In the genomic region with DNA sequence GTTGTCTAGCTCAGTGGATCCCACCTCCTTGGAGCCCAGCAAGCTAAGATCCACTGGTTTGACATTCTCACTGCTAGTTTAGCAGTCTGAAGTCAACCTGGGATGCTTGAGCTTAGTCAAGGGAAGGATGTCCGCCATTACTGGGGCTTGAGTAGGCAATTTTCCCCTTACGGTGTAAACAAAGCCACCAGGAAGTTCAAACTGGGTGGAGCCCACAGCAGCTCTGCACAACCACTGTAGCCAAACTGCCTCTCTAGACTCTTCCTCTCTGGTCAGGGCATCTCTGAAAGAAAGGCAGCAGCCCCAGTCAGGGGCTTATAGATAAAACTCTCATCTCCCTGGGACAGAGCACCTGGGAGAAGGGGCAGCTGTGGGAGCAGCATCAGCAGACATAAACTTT, we compare ENCODE assay signal across 20 cellular contexts. TPM values are rescaled to one million over a fixed set of nuclear protein-coding genes. Genes with fewer than 3 reads are reported as not detected.
DNase-seq lines count a peak whose midpoint lies in the region; ATAC-seq, FAIRE-seq and TF ChIP-seq lines count a peak whose summit lies in the region.
"Had no signal": no experiment of that assay in that cellular context is flagged by ENCODE, and none has a peak within 500 bp of the region (broad histone marks: within the 10 kb centered on the region; RNA-seq: fewer than 3 reads in every experiment).

No MANE protein-coding gene starts in this region.

- H3K4me3 ChIP-seq in CD8-positive, alpha-beta T cell (ENCODE audit: low read depth, low read length): no peak overlapping the region
- no peak overlapping the region for H3K4me3 ChIP-seq in bronchial epithelial cell (ENCODE audit: low read depth, low read length)
- H3K4me3 ChIP-seq: A549, BLaER1 had no signal

- POLR2A ChIA-PET in CD8-positive, alpha-beta T cell (lab: Charles Lee): interaction anchor here (1.2 kb wide), 1 partner anchor 63 kb away, joined by 3 read pairs; no protein-coding TSS in a partner anchor

- no peak overlapping the region for H3K27ac ChIP-seq in CD8-positive, alpha-beta T cell (ENCODE audit: low read depth, low read length)
- H3K27ac ChIP-seq: A549, BLaER1 had no signal

- H3K4me1 ChIP-seq in CD8-positive, alpha-beta T cell (ENCODE audit: insufficient read depth, low read length): peaks cover 7% of the 10 kb centered on the region
- H3K4me1 ChIP-seq: BLaER1 had no signal

- H3K27me3 ChIP-seq in CD8-positive, alpha-beta T cell (ENCODE audit: insufficient read depth, low read length): no peaks in the 10 kb centered on the region
- H3K27me3 ChIP-seq in bronchial epithelial cell (ENCODE audit: control insufficient read depth, insufficient read depth, low read length): no peaks in the 10 kb centered on the region
- H3K27me3 ChIP-seq: BLaER1 had no signal

- peaks cover 28% of the 10 kb centered on the region for H3K9me3 Mint-ChIP-seq in activated CD8-positive, alpha-beta memory T cell treated with anti-CD3 and anti-CD28 coated beads, Interleukin-2, amount 10 ng/mL, durations not matched to agents 7 days and 5 days (ENCODE audit: low read depth)
- H3K9me3 Mint-ChIP-seq in CD8-positive, alpha-beta T cell: peaks cover 27% of the 10 kb centered on the region
- H3K9me3 Mint-ChIP-seq in stimulated activated memory B cell treated with anti-CD40 and anti-IgM and Interleukin-4, amounts not matched to agents 10 μg/mL and 1 μg/mL and 100 μg/mL, for 72 hours: peaks cover 32% of the 10 kb centered on the region

- peaks cover 82% of the 10 kb centered on the region for H3K36me3 Mint-ChIP-seq in activated CD8-positive, alpha-beta memory T cell treated with anti-CD3 and anti-CD28 coated beads, Interleukin-2, amount 10 ng/mL, durations not matched to agents 7 days and 5 days
- peaks cover 76% of the 10 kb centered on the region for H3K36me3 Mint-ChIP-seq in CD8-positive, alpha-beta T cell
- H3K36me3 Mint-ChIP-seq in stimulated activated memory B cell treated with anti-CD40 and anti-IgM and Interleukin-4, amounts not matched to agents 10 μg/mL and 1 μg/mL and 100 μg/mL, for 72 hours: peaks cover 83% of the 10 kb centered on the region

- no peak for DNase-seq in activated CD8-positive, alpha-beta memory T cell treated with anti-CD3 and anti-CD28 coated beads, Interleukin-2, amount 10 ng/mL, durations not matched to agents 7 days and 5 days
- DNase-seq in activated CD8-positive, alpha-beta memory T cell treated with anti-CD3 and anti-CD28 coated beads, Interleukin-2, amount 50 U/mL, for 48 hours: no peak
- DNase-seq in CD8-positive, alpha-beta T cell: no peak
- DNase-seq in bronchial epithelial cell (ENCODE audit: low read depth) (no peak), NCI-H2029 treated with DMSO at 0.1 percent for 48 hours (lab: John Stamatoyannopoulos, UW) (no peak), Right ventricle myocardium superior (no peak)
- DNase-seq: DMS 273 treated with DMSO at 0.1 percent for 48 hours, KBM-7, MV-4-11, NCI-H1694 treated with DMSO at 0.1 percent for 48 hours, NCI-H2227 treated with DMSO at 0.1 percent for 48 hours, NCI-H524, PC-3, RPMI8226, SIG-M5 had no signal

- ATAC-seq in activated CD8-positive, alpha-beta memory T cell treated with anti-CD3 and anti-CD28 coated beads, Interleukin-2, amount 10 ng/mL, durations not matched to agents 7 days and 5 days: no peak
- no peak for ATAC-seq in CD8-positive, alpha-beta T cell
- ATAC-seq in stimulated activated memory B cell treated with anti-CD40 and anti-IgM and Interleukin-4, amounts not matched to agents 10 μg/mL and 1 μg/mL and 100 μg/mL, for 72 hours: no peak
- no peak for ATAC-seq in Right ventricle myocardium superior (ENCODE audit: poor library complexity)
- ATAC-seq: A549, PC-3 had no signal

- no peaks in the 10 kb centered on the region for H3K9me3 ChIP-seq in CD8-positive, alpha-beta T cell (ENCODE audit: low read length)

- H3K36me3 ChIP-seq in CD8-positive, alpha-beta T cell (ENCODE audit: insufficient read depth, low read length): peaks cover 4% of the 10 kb centered on the region
- no peaks in the 10 kb centered on the region for H3K36me3 ChIP-seq in bronchial epithelial cell (ENCODE audit: control insufficient read depth, insufficient read depth, low read length)

- peak overlapping the region; percentile 59 for H3K27ac Mint-ChIP-seq in activated CD8-positive, alpha-beta memory T cell treated with anti-CD3 and anti-CD28 coated beads, Interleukin-2, amount 10 ng/mL, durations not matched to agents 7 days and 5 days
- H3K27ac Mint-ChIP-seq in CD8-positive, alpha-beta T cell: peak overlapping the region; percentile 62
- peak overlapping the region; percentile 39 for H3K27ac Mint-ChIP-seq in stimulated activated memory B cell treated with anti-CD40 and anti-IgM and Interleukin-4, amounts not matched to agents 10 μg/mL and 1 μg/mL and 100 μg/mL, for 72 hours

- FAIRE-seq in bronchial epithelial cell (lab: Jason Lieb, UNC): peak; percentile 28
- FAIRE-seq: A549, G401.6 had no signal

- H3K4me3 Mint-ChIP-seq in activated CD8-positive, alpha-beta memory T cell treated with anti-CD3 and anti-CD28 coated beads, Interleukin-2, amount 10 ng/mL, durations not matched to agents 7 days and 5 days: no peak overlapping the region
- no peak overlapping the region for H3K4me3 Mint-ChIP-seq in CD8-positive, alpha-beta T cell
- H3K4me3 Mint-ChIP-seq in stimulated activated memory B cell treated with anti-CD40 and anti-IgM and Interleukin-4, amounts not matched to agents 10 μg/mL and 1 μg/mL and 100 μg/mL, for 72 hours: no peak overlapping the region

- no peaks in the 10 kb centered on the region for H3K27me3 Mint-ChIP-seq in activated CD8-positive, alpha-beta memory T cell treated with anti-CD3 and anti-CD28 coated beads, Interleukin-2, amount 10 ng/mL, durations not matched to agents 7 days and 5 days
- H3K27me3 Mint-ChIP-seq in CD8-positive, alpha-beta T cell (ENCODE audit: low read depth): no peaks in the 10 kb centered on the region
- H3K27me3 Mint-ChIP-seq in stimulated activated memory B cell treated with anti-CD40 and anti-IgM and Interleukin-4, amounts not matched to agents 10 μg/mL and 1 μg/mL and 100 μg/mL, for 72 hours: no peaks in the 10 kb centered on the region

- CTCF ChIA-PET in activated CD8-positive, alpha-beta memory T cell treated with anti-CD3 and anti-CD28 coated beads, Interleukin-2, amount 10 ng/mL, durations not matched to agents 7 days and 5 days (lab: Charles Lee): no interaction called here
- CTCF ChIA-PET in CD8-positive, alpha-beta T cell (lab: Charles Lee): no interaction called here

- intact Hi-C loops in CD8-positive, alpha-beta T cell (cut with DNase I, micrococcal nuclease): no loop called here
- intact Hi-C loops in Right ventricle myocardium superior (cut with DNase I): no loop called here

- H3K4me1 Mint-ChIP-seq in activated CD8-positive, alpha-beta memory T cell treated with anti-CD3 and anti-CD28 coated beads, Interleukin-2, amount 10 ng/mL, durations not matched to agents 7 days and 5 days: peaks cover 19% of the 10 kb centered on the region
- peaks cover 39% of the 10 kb centered on the region for H3K4me1 Mint-ChIP-seq in CD8-positive, alpha-beta T cell (ENCODE audit: low read depth)
- H3K4me1 Mint-ChIP-seq in stimulated activated memory B cell treated with anti-CD40 and anti-IgM and Interleukin-4, amounts not matched to agents 10 μg/mL and 1 μg/mL and 100 μg/mL, for 72 hours: peaks cover 63% of the 10 kb centered on the region

- no peak for TF ChIP-seq CTCF in CD8-positive, alpha-beta T cell (IDR thresholded peaks at IDR 0.05)
- no peak for TF ChIP-seq CTCF in bronchial epithelial cell (IDR thresholded peaks at IDR 0.05; ENCODE audit: insufficient read depth, low read length, severe bottlenecking)

RNA-seq across cellular contexts. Expression of a gene that starts 16.7 kb away (rescaled TPM):
- total RNA-seq in activated CD8-positive, alpha-beta memory T cell treated with anti-CD3 and anti-CD28 coated beads, Interleukin-2, amount 10 ng/mL, durations not matched to agents 7 days and 5 days: under 1 TPM; 0.28 to 0.53 TPM
- under 1 TPM in 1 of 2 experiments, not detected in 1; 0.30 TPM for total RNA-seq in CD8-positive, alpha-beta T cell
- total RNA-seq in bronchial epithelial cell (0.79 and 1.3 TPM in 2 replicates), Right ventricle myocardium superior (not detected)
- total RNA-seq: H4, PC-3 had no signal

RNA-seq across cellular contexts. Expression of a gene that starts 25.6 kb away (rescaled TPM):
- 1 to 10 TPM; 2.1 to 3.4 TPM for total RNA-seq in activated CD8-positive, alpha-beta memory T cell treated with anti-CD3 and anti-CD28 coated beads, Interleukin-2, amount 10 ng/mL, durations not matched to agents 7 days and 5 days
- 1 to 10 TPM; 2.9 to 3.3 TPM for total RNA-seq in CD8-positive, alpha-beta T cell
- total RNA-seq in bronchial epithelial cell (3.1 and 4.5 TPM in 2 replicates), Right ventricle myocardium superior (0.67 TPM)

RNA-seq across cellular contexts. Expression of a gene that starts 46.8 kb away (rescaled TPM):
- 1 to 10 TPM in 1 of 2 experiments, under 1 TPM in 1; 0.73 to 1.1 TPM for total RNA-seq in activated CD8-positive, alpha-beta memory T cell treated with anti-CD3 and anti-CD28 coated beads, Interleukin-2, amount 10 ng/mL, durations not matched to agents 7 days and 5 days
- total RNA-seq in CD8-positive, alpha-beta T cell: under 1 TPM; 0.36 to 0.71 TPM
- 0.90 and 2.1 TPM in 2 replicates for total RNA-seq in bronchial epithelial cell
- total RNA-seq in Right ventricle myocardium superior: not detected
